Comparison of ENCODE assay signal across 8 cellular contexts in the genomic region with DNA sequence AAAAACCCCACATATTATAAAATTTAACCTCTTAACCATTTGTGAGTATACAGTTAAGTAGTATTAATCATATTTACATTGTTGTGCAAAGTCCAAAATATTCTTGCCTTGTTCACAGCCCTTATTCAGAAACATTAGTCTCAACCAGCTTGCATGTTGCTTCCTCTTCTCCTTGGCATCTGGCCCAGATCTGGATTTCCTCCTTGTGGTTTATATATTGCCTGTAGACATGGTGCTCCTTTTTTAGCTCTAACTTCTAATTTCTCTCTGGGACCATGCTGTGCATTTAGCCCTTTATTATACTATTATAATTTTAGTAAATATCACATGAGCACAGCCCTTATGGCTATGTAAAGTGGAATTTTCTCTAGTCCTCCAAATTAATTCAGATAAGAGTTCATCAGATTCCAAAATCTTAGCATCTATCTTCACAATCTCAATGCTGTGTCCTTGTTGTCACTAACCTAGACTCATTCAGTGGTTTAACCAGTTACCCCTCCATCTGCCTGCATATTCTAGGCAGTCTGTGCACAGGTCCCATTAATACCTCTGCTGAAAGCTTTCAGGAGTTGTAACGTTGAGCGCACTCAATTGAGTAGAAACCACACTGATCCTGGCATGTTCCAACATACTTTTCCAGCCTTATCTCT.
DNase-seq lines count a peak whose midpoint lies in the region; ATAC-seq lines count a peak whose summit lies in the region.

No MANE protein-coding gene starts in this region.

- peak; percentile 20 for DNase-seq in NCI-H2107 treated with DMSO at 0.1 percent for 48 hours (lab: John Stamatoyannopoulos, UW; ENCODE audit: unreplicated experiment)
- DNase-seq in NCI-H2107 (lab: John Stamatoyannopoulos, UW), result no peak
- peak; percentile 91 for DNase-seq in SIG-M5 treated with dmso at 0.1 percent for 504 hours (lab: John Stamatoyannopoulos, UW; ENCODE audit: unreplicated experiment)
- DNase-seq in fibroblast of peridontal ligament (ENCODE audit: extremely low read depth), result peak; percentile 94
- DNase-seq in putamen (ENCODE audit: low spot score), result peak; percentile 47

- ATAC-seq in HG02884 (IDR thresholded peaks at IDR 0.05; ENCODE audit: unreplicated experiment) (peak; percentile 54), HG03460 (IDR thresholded peaks at IDR 0.05; ENCODE audit: unreplicated experiment) (no peak), HG02588 (IDR thresholded peaks at IDR 0.05; ENCODE audit: unreplicated experiment) (no peak)
